In genomic region chr19:19966862-19967261, GRCh38 we compare ENCODE assay signal across 22 cellular contexts.
DNase-seq lines count a peak whose midpoint lies in the region; ATAC-seq, FAIRE-seq and TF ChIP-seq lines count a peak whose summit lies in the region.
"Had no signal": no experiment of that assay in that cellular context is flagged by ENCODE, and none has a peak within 500 bp of the region (broad histone marks: within the 10 kb centered on the region; RNA-seq: fewer than 3 reads in every experiment).

No MANE protein-coding gene starts in this region.

- RAD21 ChIA-PET in GM12878 (lab: Charles Lee; ENCODE audit: unreplicated experiment) = no interaction called here

- H3K9ac ChIP-seq in GM12878 (ENCODE audit: control insufficient read depth, insufficient read depth, low read length) = no peak overlapping the region
- H3K9ac ChIP-seq: GM23248 had no signal

- no peaks in the 10 kb centered on the region for H4K20me1 ChIP-seq in GM12878 (ENCODE audit: control insufficient read depth, insufficient read depth)

- SMC1A ChIA-PET in GM12878 (lab: Charles Lee; ENCODE audit: uncharacterized antibody, unreplicated experiment) = no interaction called here

- TF ChIP-seq CTCF in GM12878 (IDR thresholded peaks at IDR 0.05 in 2 of 3, conservative IDR thresholded peaks at IDR 0.05 in 1 of 3; ENCODE audit: control insufficient read depth in 2 of 3, extremely low read depth in 1 of 3, insufficient read depth in 1 of 3, low read depth in 3 of 3, low read length in 3 of 3) (no peak), glutamatergic neuron (IDR thresholded peaks at IDR 0.05; ENCODE audit: partially characterized antibody, unreplicated experiment) (no peak), vagina (IDR thresholded peaks at IDR 0.05) (no peak)

- no peak overlapping the region for H3K4me2 ChIP-seq in GM12878 (ENCODE audit: control insufficient read depth, insufficient read depth)

- in situ Hi-C loops in GM12878 (cut with MboI) = no loop called here

- H3K27me3 Mint-ChIP-seq in glutamatergic neuron (ENCODE audit: unreplicated experiment) = peaks cover 1% of the 10 kb centered on the region

- H3K9me3 Mint-ChIP-seq in glutamatergic neuron (ENCODE audit: unreplicated experiment) = peaks cover 24% of the 10 kb centered on the region

- no peak overlapping the region for H3K27ac Mint-ChIP-seq in glutamatergic neuron (ENCODE audit: unreplicated experiment)
- H3K27ac Mint-ChIP-seq: CD14-positive monocyte had no signal

- intact Hi-C loops in GM12878 (cut with micrococcal nuclease; ENCODE audit: unreplicated experiment) = no loop called here
- intact Hi-C loops in vagina (cut with DNase I) = no loop called here
- intact Hi-C loops in left colon (cut with DNase I, micrococcal nuclease) = no loop called here

- CTCF ChIA-PET in GM12878 (lab: Yijun Ruan, JAX) = no interaction called here

- no peak for FAIRE-seq in GM12878 (lab: Jason Lieb, UNC)

- no peak overlapping the region for H2AFZ ChIP-seq in GM12878 (ENCODE audit: control insufficient read depth, low read depth, low read length)
- H2AFZ ChIP-seq: GM23248 had no signal

- no peaks in the 10 kb centered on the region for H3K27me3 ChIP-seq in GM12878 (replicated peaks in 1 of 2; ENCODE audit: control insufficient read depth in 2 of 2, insufficient read depth in 2 of 2, low read length in 1 of 2)
- no peaks in the 10 kb centered on the region for H3K27me3 ChIP-seq in vagina

- ATAC-seq in GM12878 (no peak), left colon (no peak)

- H3K4me3 Mint-ChIP-seq in glutamatergic neuron (ENCODE audit: unreplicated experiment) = peak overlapping the region; percentile 28
- H3K4me3 Mint-ChIP-seq: CD14-positive monocyte had no signal

- peaks cover 39% of the 10 kb centered on the region for H3K36me3 Mint-ChIP-seq in glutamatergic neuron (ENCODE audit: unreplicated experiment)
- H3K36me3 Mint-ChIP-seq: CD14-positive monocyte had no signal

- H3K27ac ChIP-seq in GM12878 (ENCODE audit: control insufficient read depth, insufficient read depth) = no peak overlapping the region
- H3K27ac ChIP-seq in vagina = no peak overlapping the region
- H3K27ac ChIP-seq: GM23248 had no signal

- WGBS in GM12878 (ENCODE audit: insufficient coverage, insufficient replicate concordance, low lambda C conversion rate, missing lambda C conversion rate) = 30% methylated on average over 4 of the region's 4 CpGs

- H3K9me3 ChIP-seq in GM12878 (replicated peaks; ENCODE audit: control insufficient read depth, insufficient read depth, low read length) = no peaks in the 10 kb centered on the region; the same call in 2 of the 3 replicates
- H3K9me3 ChIP-seq in vagina = peaks cover 9% of the 10 kb centered on the region

- no peak for TF ChIP-seq EP300 in GM12878 (IDR thresholded peaks at IDR 0.05; ENCODE audit: borderline replicate concordance in 1 of 2, control insufficient read depth in 1 of 2, low read depth in 2 of 2, low read length in 2 of 2)

- no peak for TF ChIP-seq RAD21 in GM12878 (IDR thresholded peaks at IDR 0.05; ENCODE audit: insufficient read depth, low read depth, low read length)

- DNase-seq in DMS53 (lab: John Stamatoyannopoulos, UW) (peak; percentile 26), DMS53 treated with DMSO at 0.1 percent for 48 hours (lab: John Stamatoyannopoulos, UW; ENCODE audit: unreplicated experiment) (no peak), GM12878 (ENCODE audit: low read depth, low spot score) (no peak), glutamatergic neuron (no peak), vagina (ENCODE audit: extremely low spot score in 2 of 2) (peak; percentile 22 to 47), NCI-H526 (lab: John Stamatoyannopoulos, UW) (no peak), left colon (no peak), AML-193 (lab: John Stamatoyannopoulos, UW) (no peak)
- DNase-seq: 8988T, DMS79 treated with DMSO at 0.1 percent for 48 hours, GM23248, HCEC 1CT, MM.1S, NCI-H1048, NCI-H1436, NCI-H2029, NCI-H2171, NCI-H345, NCI-H524, Right ventricle myocardium superior, T-helper 2 cell had no signal

- no peaks in the 10 kb centered on the region for H3K4me1 Mint-ChIP-seq in glutamatergic neuron (ENCODE audit: low read depth, unreplicated experiment)
- H3K4me1 Mint-ChIP-seq: CD14-positive monocyte had no signal

- TF ChIP-seq POLR2A in GM12878 (IDR thresholded peaks at IDR 0.05; ENCODE audit: low read depth, low read length) = no peak
- TF ChIP-seq POLR2A in vagina (IDR thresholded peaks at IDR 0.05) = no peak

- H3K4me3 ChIP-seq in GM12878 (no peak overlapping the region), vagina (no peak overlapping the region)
- H3K4me3 ChIP-seq: GM23248 had no signal

- POLR2A ChIA-PET in GM12878 (lab: Charles Lee) = no interaction called here

- H3K4me1 ChIP-seq in GM12878 (ENCODE audit: control insufficient read depth, insufficient read depth, low read length) (no peaks in the 10 kb centered on the region), vagina (no peaks in the 10 kb centered on the region)

- H3K36me3 ChIP-seq in GM12878 (ENCODE audit: control insufficient read depth in 2 of 2, insufficient read depth in 2 of 2, low read length in 1 of 2) (no peaks in the 10 kb centered on the region), vagina (no peaks in the 10 kb centered on the region)

- H3K79me2 ChIP-seq in GM12878 (ENCODE audit: control insufficient read depth, insufficient read depth, low read length) = no peaks in the 10 kb centered on the region

- BruUV-seq in GM12878 (replicated peaks; lab: Mats Ljungman, UMichigan) = no TSS peak

TF ChIP-seq in GM12878, 131 proteins besides CTCF, POLR2A, EP300 and RAD21:
- no peak for TF ChIP-seq CHD2 (IDR thresholded peaks at IDR 0.05; ENCODE audit: borderline replicate concordance, low read depth, low read length)
- TF ChIP-seq CBX5 (IDR thresholded peaks at IDR 0.05; ENCODE audit: low read depth) = peak; percentile 41; the same call in 1 of the 2 replicates
- no peak for TF ChIP-seq GABPA (IDR thresholded peaks at IDR 0.05; ENCODE audit: low read depth)
- TF ChIP-seq EZH2 (IDR thresholded peaks at IDR 0.05; ENCODE audit: borderline replicate concordance, control insufficient read depth, low read depth, low read length) = no peak
- no peak for TF ChIP-seq SIX5 (IDR thresholded peaks at IDR 0.05; ENCODE audit: low read depth, low read length, severe bottlenecking)

Comparison
In these comparisons a context has a peak if more than half of its experiments do, and no peak if none do; other contexts are left out.
1. DNase-seq: peak in DMS53 (single experiment) and vagina (2 of 2); none in DMS53 treated with DMSO at 0.1 percent for 48 hours (single experiment), GM12878 (single experiment), glutamatergic neuron (single experiment), NCI-H526 (0 of 2), left colon (0 of 2) and AML-193 (0 of 2).